In the genomic region with DNA sequence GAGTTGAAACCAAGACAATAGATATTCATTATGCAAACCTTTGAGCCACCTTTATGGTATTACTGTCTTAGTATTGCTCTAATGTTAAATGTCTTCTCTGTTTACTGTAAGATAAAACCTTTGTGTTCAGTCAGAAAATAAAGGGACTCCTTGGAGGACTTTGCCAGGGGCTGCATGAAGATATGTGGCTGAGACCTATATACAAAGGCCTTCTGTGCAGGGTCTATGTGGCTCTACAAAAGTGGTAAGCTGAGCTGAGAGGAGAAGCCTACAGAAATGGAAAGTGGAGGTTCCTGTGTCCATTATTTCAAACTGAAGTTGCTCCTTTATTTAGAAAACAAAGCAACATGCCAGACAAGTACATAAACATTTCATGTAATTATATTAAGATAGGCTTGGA, we compare ENCODE assay signal across 1 cellular context.
TF ChIP-seq lines count a peak whose summit lies in the region.

No MANE protein-coding gene starts in this region.

TF ChIP-seq in WTC11, 78 proteins besides CTCF, POLR2A, EP300 and RAD21 (continued from another document):
- TF ChIP-seq TP53 (CRISPR knock-in tag; IDR thresholded peaks at IDR 0.05), result no peak
- TF ChIP-seq, protein P1, sequence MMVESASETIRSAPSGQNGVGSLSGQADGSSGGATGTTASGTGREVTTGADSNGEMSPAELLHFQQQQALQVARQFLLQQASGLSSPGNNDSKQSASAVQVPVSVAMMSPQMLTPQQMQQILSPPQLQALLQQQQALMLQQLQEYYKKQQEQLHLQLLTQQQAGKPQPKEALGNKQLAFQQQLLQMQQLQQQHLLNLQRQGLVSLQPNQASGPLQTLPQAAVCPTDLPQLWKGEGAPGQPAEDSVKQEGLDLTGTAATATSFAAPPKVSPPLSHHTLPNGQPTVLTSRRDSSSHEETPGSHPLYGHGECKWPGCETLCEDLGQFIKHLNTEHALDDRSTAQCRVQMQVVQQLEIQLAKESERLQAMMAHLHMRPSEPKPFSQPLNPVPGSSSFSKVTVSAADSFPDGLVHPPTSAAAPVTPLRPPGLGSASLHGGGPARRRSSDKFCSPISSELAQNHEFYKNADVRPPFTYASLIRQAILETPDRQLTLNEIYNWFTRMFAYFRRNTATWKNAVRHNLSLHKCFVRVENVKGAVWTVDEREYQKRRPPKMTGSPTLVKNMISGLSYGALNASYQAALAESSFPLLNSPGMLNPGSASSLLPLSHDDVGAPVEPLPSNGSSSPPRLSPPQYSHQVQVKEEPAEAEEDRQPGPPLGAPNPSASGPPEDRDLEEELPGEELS (CRISPR knock-in tag; IDR thresholded peaks at IDR 0.05), result no peak
- TF ChIP-seq GTF2I (CRISPR knock-in tag; conservative IDR thresholded peaks at IDR 0.05), result no peak
- TF ChIP-seq, protein P2, sequence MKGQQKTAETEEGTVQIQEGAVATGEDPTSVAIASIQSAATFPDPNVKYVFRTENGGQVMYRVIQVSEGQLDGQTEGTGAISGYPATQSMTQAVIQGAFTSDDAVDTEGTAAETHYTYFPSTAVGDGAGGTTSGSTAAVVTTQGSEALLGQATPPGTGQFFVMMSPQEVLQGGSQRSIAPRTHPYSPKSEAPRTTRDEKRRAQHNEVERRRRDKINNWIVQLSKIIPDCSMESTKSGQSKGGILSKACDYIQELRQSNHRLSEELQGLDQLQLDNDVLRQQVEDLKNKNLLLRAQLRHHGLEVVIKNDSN (CRISPR knock-in tag; IDR thresholded peaks at IDR 0.05), result no peak
- no peak for TF ChIP-seq SMAD4 (CRISPR knock-in tag; IDR thresholded peaks at IDR 0.05)
- no peak for TF ChIP-seq NR2C2 (CRISPR knock-in tag; IDR thresholded peaks at IDR 0.05)
- TF ChIP-seq JUN (CRISPR knock-in tag; IDR thresholded peaks at IDR 0.05), result no peak
- TF ChIP-seq JAZF1 (CRISPR knock-in tag; IDR thresholded peaks at IDR 0.05), result no peak
- TF ChIP-seq IRF2 (CRISPR knock-in tag; IDR thresholded peaks at IDR 0.05; ENCODE audit: borderline replicate concordance, low read depth), result no peak
- TF ChIP-seq, protein P3, sequence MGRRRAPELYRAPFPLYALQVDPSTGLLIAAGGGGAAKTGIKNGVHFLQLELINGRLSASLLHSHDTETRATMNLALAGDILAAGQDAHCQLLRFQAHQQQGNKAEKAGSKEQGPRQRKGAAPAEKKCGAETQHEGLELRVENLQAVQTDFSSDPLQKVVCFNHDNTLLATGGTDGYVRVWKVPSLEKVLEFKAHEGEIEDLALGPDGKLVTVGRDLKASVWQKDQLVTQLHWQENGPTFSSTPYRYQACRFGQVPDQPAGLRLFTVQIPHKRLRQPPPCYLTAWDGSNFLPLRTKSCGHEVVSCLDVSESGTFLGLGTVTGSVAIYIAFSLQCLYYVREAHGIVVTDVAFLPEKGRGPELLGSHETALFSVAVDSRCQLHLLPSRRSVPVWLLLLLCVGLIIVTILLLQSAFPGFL (CRISPR knock-in tag; IDR thresholded peaks at IDR 0.05; ENCODE audit: borderline replicate concordance), result no peak
- TF ChIP-seq, protein P4, sequence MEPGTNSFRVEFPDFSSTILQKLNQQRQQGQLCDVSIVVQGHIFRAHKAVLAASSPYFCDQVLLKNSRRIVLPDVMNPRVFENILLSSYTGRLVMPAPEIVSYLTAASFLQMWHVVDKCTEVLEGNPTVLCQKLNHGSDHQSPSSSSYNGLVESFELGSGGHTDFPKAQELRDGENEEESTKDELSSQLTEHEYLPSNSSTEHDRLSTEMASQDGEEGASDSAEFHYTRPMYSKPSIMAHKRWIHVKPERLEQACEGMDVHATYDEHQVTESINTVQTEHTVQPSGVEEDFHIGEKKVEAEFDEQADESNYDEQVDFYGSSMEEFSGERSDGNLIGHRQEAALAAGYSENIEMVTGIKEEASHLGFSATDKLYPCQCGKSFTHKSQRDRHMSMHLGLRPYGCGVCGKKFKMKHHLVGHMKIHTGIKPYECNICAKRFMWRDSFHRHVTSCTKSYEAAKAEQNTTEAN (CRISPR knock-in tag; IDR thresholded peaks at IDR 0.05), result no peak
- TF ChIP-seq, protein P5, sequence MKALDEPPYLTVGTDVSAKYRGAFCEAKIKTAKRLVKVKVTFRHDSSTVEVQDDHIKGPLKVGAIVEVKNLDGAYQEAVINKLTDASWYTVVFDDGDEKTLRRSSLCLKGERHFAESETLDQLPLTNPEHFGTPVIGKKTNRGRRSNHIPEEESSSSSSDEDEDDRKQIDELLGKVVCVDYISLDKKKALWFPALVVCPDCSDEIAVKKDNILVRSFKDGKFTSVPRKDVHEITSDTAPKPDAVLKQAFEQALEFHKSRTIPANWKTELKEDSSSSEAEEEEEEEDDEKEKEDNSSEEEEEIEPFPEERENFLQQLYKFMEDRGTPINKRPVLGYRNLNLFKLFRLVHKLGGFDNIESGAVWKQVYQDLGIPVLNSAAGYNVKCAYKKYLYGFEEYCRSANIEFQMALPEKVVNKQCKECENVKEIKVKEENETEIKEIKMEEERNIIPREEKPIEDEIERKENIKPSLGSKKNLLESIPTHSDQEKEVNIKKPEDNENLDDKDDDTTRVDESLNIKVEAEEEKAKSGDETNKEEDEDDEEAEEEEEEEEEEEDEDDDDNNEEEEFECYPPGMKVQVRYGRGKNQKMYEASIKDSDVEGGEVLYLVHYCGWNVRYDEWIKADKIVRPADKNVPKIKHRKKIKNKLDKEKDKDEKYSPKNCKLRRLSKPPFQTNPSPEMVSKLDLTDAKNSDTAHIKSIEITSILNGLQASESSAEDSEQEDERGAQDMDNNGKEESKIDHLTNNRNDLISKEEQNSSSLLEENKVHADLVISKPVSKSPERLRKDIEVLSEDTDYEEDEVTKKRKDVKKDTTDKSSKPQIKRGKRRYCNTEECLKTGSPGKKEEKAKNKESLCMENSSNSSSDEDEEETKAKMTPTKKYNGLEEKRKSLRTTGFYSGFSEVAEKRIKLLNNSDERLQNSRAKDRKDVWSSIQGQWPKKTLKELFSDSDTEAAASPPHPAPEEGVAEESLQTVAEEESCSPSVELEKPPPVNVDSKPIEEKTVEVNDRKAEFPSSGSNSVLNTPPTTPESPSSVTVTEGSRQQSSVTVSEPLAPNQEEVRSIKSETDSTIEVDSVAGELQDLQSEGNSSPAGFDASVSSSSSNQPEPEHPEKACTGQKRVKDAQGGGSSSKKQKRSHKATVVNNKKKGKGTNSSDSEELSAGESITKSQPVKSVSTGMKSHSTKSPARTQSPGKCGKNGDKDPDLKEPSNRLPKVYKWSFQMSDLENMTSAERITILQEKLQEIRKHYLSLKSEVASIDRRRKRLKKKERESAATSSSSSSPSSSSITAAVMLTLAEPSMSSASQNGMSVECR (CRISPR knock-in tag; IDR thresholded peaks at IDR 0.05; ENCODE audit: borderline replicate concordance), result no peak
